ENCODE assay signal across 30 cellular contexts in the genomic region with DNA sequence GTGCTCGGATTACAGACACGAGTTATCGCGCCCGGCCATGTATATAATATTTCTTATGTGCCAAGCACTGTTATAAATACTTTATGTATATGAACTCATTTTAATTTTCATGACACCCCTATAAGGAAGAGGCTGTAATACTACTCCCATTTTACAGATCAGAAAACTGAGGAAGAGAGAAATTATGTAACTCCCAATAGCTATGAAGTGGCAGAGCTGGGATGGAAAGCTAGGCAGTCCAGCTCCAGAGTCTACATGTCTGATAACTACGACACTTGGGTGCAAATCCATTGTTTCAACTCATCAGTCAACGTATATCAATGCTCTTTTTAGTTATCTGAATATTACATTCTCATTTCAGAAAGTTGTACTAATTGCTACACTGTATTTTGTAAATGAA. TPM values are rescaled to one million over a fixed set of nuclear protein-coding genes. Genes with fewer than 3 reads are reported as not detected.
"Had no signal": no experiment of that assay in that cellular context is flagged by ENCODE, and none has a peak within 500 bp of the region (broad histone marks: within the 10 kb centered on the region; RNA-seq: fewer than 3 reads in every experiment).

No MANE protein-coding gene starts in this region.

- H3K4me1 Mint-ChIP-seq: naive thymus-derived CD4-positive, alpha-beta T cell; natural killer cell; neural progenitor cell; stimulated activated memory B cell treated with anti-CD40 and anti-IgM and Interleukin-4, amounts not matched to agents 10 μg/mL and 1 μg/mL and 100 μg/mL, for 72 hours; stimulated activated naive CD8-positive, alpha-beta T cell treated with anti-CD3 and anti-CD28 coated beads, Interleukin-15, amount 100 ng/mL, for 72 hours had no signal

- H3K4me3 ChIP-seq: neural progenitor cell, ovary, psoas muscle, skin epidermis, smooth muscle cell, spleen, suprapubic skin, testis, tibial artery, transverse colon, vagina had no signal

- H3K27me3 ChIP-seq: neural progenitor cell, ovary, spleen, suprapubic skin, testis, tibial artery, transverse colon, vagina had no signal

- H3K4me1 ChIP-seq: neural progenitor cell, parathyroid adenoma, psoas muscle, spleen, testis, tibial artery, transverse colon, vagina had no signal

- H3K36me3 ChIP-seq: neural progenitor cell, ovary had no signal

- ATAC-seq: naive thymus-derived CD4-positive, alpha-beta T cell; natural killer cell; right cardiac atrium; sciatic nerve; stimulated activated memory B cell treated with anti-CD40 and anti-IgM and Interleukin-4, amounts not matched to agents 10 μg/mL and 1 μg/mL and 100 μg/mL, for 72 hours; stimulated activated naive CD8-positive, alpha-beta T cell treated with anti-CD3 and anti-CD28 coated beads, Interleukin-15, amount 100 ng/mL, for 72 hours; stimulated activated naive CD8-positive, alpha-beta T cell treated with anti-CD3 and anti-CD28 coated beads, Interleukin-15, Interleukin-2, amounts not matched to agents 100 U/mL and 50 U/mL, for 24 hours had no signal

- H3K27ac Mint-ChIP-seq: naive thymus-derived CD4-positive, alpha-beta T cell; natural killer cell; nephron; neural progenitor cell; progenitor cell of endocrine pancreas; stimulated activated memory B cell treated with anti-CD40 and anti-IgM and Interleukin-4, amounts not matched to agents 10 μg/mL and 1 μg/mL and 100 μg/mL, for 72 hours; stimulated activated naive CD8-positive, alpha-beta T cell treated with anti-CD3 and anti-CD28 coated beads, Interleukin-15, amount 100 ng/mL, for 72 hours; type B pancreatic cell had no signal

- H3K9ac ChIP-seq: neural progenitor cell, parathyroid adenoma had no signal

- H3K4me3 Mint-ChIP-seq: naive thymus-derived CD4-positive, alpha-beta T cell; natural killer cell; nephron; neural progenitor cell; stimulated activated memory B cell treated with anti-CD40 and anti-IgM and Interleukin-4, amounts not matched to agents 10 μg/mL and 1 μg/mL and 100 μg/mL, for 72 hours; stimulated activated naive CD8-positive, alpha-beta T cell treated with anti-CD3 and anti-CD28 coated beads, Interleukin-15, amount 100 ng/mL, for 72 hours; type B pancreatic cell had no signal

- H3K27ac ChIP-seq: neural progenitor cell, ovary, parathyroid adenoma, psoas muscle, skin epidermis, spleen, suprapubic skin, testis, tibial artery, transverse colon, vagina had no signal

- H3K9me3 ChIP-seq: ovary, psoas muscle, spleen, suprapubic skin, testis, tibial artery, transverse colon, vagina had no signal

- DNase-seq: naive thymus-derived CD4-positive, alpha-beta T cell; natural killer cell; occipital lobe; ovary; psoas muscle; right cardiac atrium; spleen; stimulated activated CD4-positive, alpha-beta T cell treated with anti-CD3 and anti-CD28 coated beads, Interleukin-12 subunit alpha, Interleukin-12 subunit beta, amount 100 ng/mL, for 4 hours; stimulated activated CD4-positive, alpha-beta T cell treated with anti-CD3 and anti-CD28 coated beads, Interleukin-2, amount 100 ng/mL, for 24 hours; stimulated activated CD4-positive, alpha-beta T cell treated with anti-CD3 and anti-CD28 coated beads, Interleukin-2, amount 100 ng/mL, for 48 hours; stimulated activated CD4-positive, alpha-beta T cell treated with anti-CD3 and anti-CD28 coated beads, Interleukin-4, amount 100 ng/mL, for 24 hours; stimulated activated naive CD4-positive, alpha-beta T cell; stimulated activated naive CD8-positive, alpha-beta T cell treated with anti-CD3 and anti-CD28 coated beads, Interleukin-15, amount 100 ng/mL, for 72 hours; stimulated activated naive CD8-positive, alpha-beta T cell treated with anti-CD3 and anti-CD28 coated beads, Interleukin-15, Interleukin-2, amounts not matched to agents 100 U/mL and 50 U/mL, for 24 hours; substantia nigra; testis; tibial artery; transverse colon had no signal

- H3K9me3 Mint-ChIP-seq: natural killer cell; stimulated activated memory B cell treated with anti-CD40 and anti-IgM and Interleukin-4, amounts not matched to agents 10 μg/mL and 1 μg/mL and 100 μg/mL, for 72 hours had no signal

- H3K36me3 Mint-ChIP-seq: naive thymus-derived CD4-positive, alpha-beta T cell; natural killer cell; neural progenitor cell; type B pancreatic cell had no signal

RNA-seq across cellular contexts. Expression of a gene that starts 17.0 kb away (rescaled TPM):
- total RNA-seq: smooth muscle cell had no signal
- polyA plus RNA-seq: naive thymus-derived CD4-positive, alpha-beta T cell; neural cell; smooth muscle cell had no signal
